Comparison of ENCODE assay signal across 14 cellular contexts in the genomic region with DNA sequence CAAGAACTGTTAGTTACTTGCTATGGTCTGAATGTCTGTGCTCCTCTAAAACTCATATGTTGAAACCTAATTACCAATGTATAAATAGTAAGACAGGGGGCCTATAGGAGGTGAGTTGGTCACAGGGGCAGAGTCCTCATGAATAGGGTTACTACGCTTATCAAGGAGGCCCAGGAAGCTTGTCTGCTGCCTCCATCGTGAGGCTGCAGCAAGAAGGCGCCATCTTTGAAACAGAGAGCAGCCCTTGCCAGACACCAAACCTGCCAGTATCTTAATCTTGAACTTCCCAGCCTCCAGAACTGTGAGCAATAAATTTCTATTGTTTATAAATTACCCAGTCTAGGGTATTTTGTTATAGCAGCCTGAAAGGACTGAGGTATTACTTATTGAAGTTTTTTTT.
DNase-seq lines count a peak whose midpoint lies in the region; TF ChIP-seq lines count a peak whose summit lies in the region.
"Had no signal": no experiment of that assay in that cellular context is flagged by ENCODE, and none has a peak within 500 bp of the region (broad histone marks: within the 10 kb centered on the region; RNA-seq: fewer than 3 reads in every experiment).

No MANE protein-coding gene starts in this region.

- peak; percentile 34 for DNase-seq in DMS 273 (lab: John Stamatoyannopoulos, UW; ENCODE audit: unreplicated experiment)
- no peak for DNase-seq in DMS 273 treated with DMSO at 0.1 percent for 48 hours (lab: John Stamatoyannopoulos, UW)
- DNase-seq in NCI-H510A treated with DMSO at 0.1 percent for 48 hours (lab: John Stamatoyannopoulos, UW) = peak; percentile 20
- no peak for DNase-seq in NCI-H510A (lab: John Stamatoyannopoulos, UW)
- no peak for DNase-seq in NCI-H446 treated with DMSO at 0.1 percent for 48 hours (lab: John Stamatoyannopoulos, UW)
- DNase-seq in prostate gland (ENCODE audit: low spot score) = no peak
- DNase-seq: CD8-positive, alpha-beta T cell; COR-L47; GM23248 had no signal

- 100% methylated on average over 3 of the region's 3 CpGs for WGBS in prostate gland

- no peaks in the 10 kb centered on the region for H3K36me3 ChIP-seq in prostate gland

- H3K27me3 ChIP-seq in prostate gland (replicated peaks; ENCODE audit: insufficient read depth) = no peaks in the 10 kb centered on the region

- no peak overlapping the region for H3K4me3 ChIP-seq in prostate gland
- H3K4me3 ChIP-seq: GM12878, GM23248 had no signal

- peaks cover 30% of the 10 kb centered on the region for H3K36me3 Mint-ChIP-seq in brain
- H3K36me3 Mint-ChIP-seq: CD14-positive monocyte; CD8-positive, alpha-beta T cell; IgD-negative memory B cell had no signal

- peak overlapping the region in 3 of 5 experiments; percentile 92 to 93 (median 93) for H3K27ac Mint-ChIP-seq in brain
- H3K27ac Mint-ChIP-seq: CD14-positive monocyte; CD8-positive, alpha-beta T cell; IgD-negative memory B cell had no signal

- H3K4me1 Mint-ChIP-seq in brain = peaks cover 57% of the 10 kb centered on the region

- no peak overlapping the region for H3K4me3 Mint-ChIP-seq in brain
- H3K4me3 Mint-ChIP-seq: CD14-positive monocyte; CD8-positive, alpha-beta T cell; IgD-negative memory B cell had no signal

- TF ChIP-seq POLR2A in prostate gland (IDR thresholded peaks at IDR 0.05) = no peak

- no peaks in the 10 kb centered on the region for H3K27me3 Mint-ChIP-seq in brain
- H3K27me3 Mint-ChIP-seq: IgD-negative memory B cell had no signal

- no peak overlapping the region for H3K27ac ChIP-seq in prostate gland
- H3K27ac ChIP-seq: 22Rv1, GM23248 had no signal

- no peak for TF ChIP-seq CTCF in brain (conservative IDR thresholded peaks at IDR 0.05)
- TF ChIP-seq CTCF in prostate gland (IDR thresholded peaks at IDR 0.05) = no peak

- intact Hi-C loops in prostate gland (cut with DNase I) = no loop called here

- H3K4me1 ChIP-seq in prostate gland (replicated peaks) = no peaks in the 10 kb centered on the region

- H3K9me3 Mint-ChIP-seq in brain = peaks cover 0 to 8% (median 4%) of the 10 kb centered on the region in 5 experiments

- no peaks in the 10 kb centered on the region for H3K9me3 ChIP-seq in prostate gland

Comparison
In these comparisons a context has a peak if more than half of its experiments do, and no peak if none do; other contexts are left out.
1. DNase-seq: peak in DMS 273 (single experiment) and NCI-H510A treated with DMSO at 0.1 percent for 48 hours (single experiment); none in DMS 273 treated with DMSO at 0.1 percent for 48 hours (single experiment), NCI-H510A (single experiment), NCI-H446 treated with DMSO at 0.1 percent for 48 hours (single experiment) and prostate gland (single experiment).